ENCODE assay signal across 22 cellular contexts in the genomic region with DNA sequence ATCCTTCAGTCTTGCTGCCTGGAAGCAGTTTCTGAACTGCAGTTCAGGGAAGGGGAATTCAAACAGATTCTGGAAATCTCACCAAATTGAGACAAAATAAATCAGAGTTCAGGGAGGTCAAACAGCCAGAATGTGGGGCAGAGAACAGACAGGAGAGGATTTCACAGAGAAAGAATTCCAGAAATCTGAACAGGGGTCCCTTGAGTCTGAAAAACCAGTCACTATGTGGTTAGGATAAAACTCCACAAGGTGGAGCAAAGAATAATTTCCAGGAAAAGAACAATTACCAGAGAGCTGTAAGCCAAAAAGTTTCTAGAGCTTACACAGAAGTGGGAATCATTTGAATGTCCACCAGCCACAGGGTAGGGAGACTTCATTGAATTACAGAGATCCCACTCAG.
A peak's percentile ranks its signal among the peaks of the same experiment; 100 is the strongest.
DNase-seq lines count a peak whose midpoint lies in the region; ATAC-seq and TF ChIP-seq lines count a peak whose summit lies in the region.
"Had no signal": no experiment of that assay in that cellular context is flagged by ENCODE, and none has a peak within 500 bp of the region (broad histone marks: within the 10 kb centered on the region; RNA-seq: fewer than 3 reads in every experiment).

No MANE protein-coding gene starts in this region.

- no peaks in the 10 kb centered on the region for H3K9me3 ChIP-seq in Panc1 (ENCODE audit: control insufficient read depth, insufficient read depth, low read depth, low read length)
- H3K9me3 ChIP-seq: adrenal gland, suprapubic skin had no signal

- H3K27ac Mint-ChIP-seq in osteocyte (ENCODE audit: unreplicated experiment): peak overlapping the region; percentile 86
- no peak overlapping the region for H3K27ac Mint-ChIP-seq in activated naive CD4-positive, alpha-beta T cell treated with anti-CD3 and anti-CD28 coated beads, Interleukin-2, amount 10 ng/mL, durations not matched to agents 7 days and 5 days

- peaks cover 35% of the 10 kb centered on the region for H3K4me1 Mint-ChIP-seq in osteocyte (ENCODE audit: unreplicated experiment)
- no peaks in the 10 kb centered on the region for H3K4me1 Mint-ChIP-seq in activated naive CD4-positive, alpha-beta T cell treated with anti-CD3 and anti-CD28 coated beads, Interleukin-2, amount 10 ng/mL, durations not matched to agents 7 days and 5 days
- H3K4me1 Mint-ChIP-seq: CD8-positive, alpha-beta memory T cell; naive B cell had no signal

- H3K9me3 Mint-ChIP-seq in osteocyte (ENCODE audit: unreplicated experiment): peaks cover 3% of the 10 kb centered on the region
- peaks cover 9% of the 10 kb centered on the region for H3K9me3 Mint-ChIP-seq in activated naive CD4-positive, alpha-beta T cell treated with anti-CD3 and anti-CD28 coated beads, Interleukin-2, amount 10 ng/mL, durations not matched to agents 7 days and 5 days

- CTCF ChIA-PET in Panc1 (lab: Charles Lee): no interaction called here
- CTCF ChIA-PET in activated naive CD4-positive, alpha-beta T cell treated with anti-CD3 and anti-CD28 coated beads, Interleukin-2, amount 10 ng/mL, durations not matched to agents 7 days and 5 days (lab: Charles Lee): no interaction called here

- no peak for DNase-seq in Panc1 (ENCODE audit: low read depth, low spot score)
- no peak for DNase-seq in epithelial cell of proximal tubule (ENCODE audit: low read depth)
- no peak for DNase-seq in osteocyte (ENCODE audit: extremely low spot score, unreplicated experiment)
- DNase-seq in activated naive CD4-positive, alpha-beta T cell treated with anti-CD3 and anti-CD28 coated beads, Interleukin-2, amount 10 ng/mL, durations not matched to agents 7 days and 5 days: no peak
- no peak for DNase-seq in GM19240 (ENCODE audit: insufficient read length, low spot score)
- no peak for DNase-seq in stimulated activated naive CD4-positive, alpha-beta T cell (lab: John Stamatoyannopoulos, UW)
- DNase-seq: activated CD4-positive, alpha-beta T cell treated with anti-CD3 and anti-CD28 coated beads for 1 hour; adrenal gland; CD8-positive, alpha-beta memory T cell; cerebellar nuclear complex; DMS53; effector CD8-positive, alpha-beta T cell; heart right ventricle; KBM-7; naive B cell; NCI-H1092; NCI-H2081 treated with DMSO at 0.1 percent for 48 hours; NCI-H446 treated with DMSO at 0.1 percent for 48 hours; stimulated activated CD4-positive, alpha-beta T cell treated with anti-CD3 and anti-CD28 coated beads, Interleukin-4, amount 100 ng/mL, for 24 hours had no signal

- H3K27me3 ChIP-seq in Panc1 (ENCODE audit: control insufficient read depth, insufficient read depth, low read length): no peaks in the 10 kb centered on the region
- H3K27me3 ChIP-seq: adrenal gland, heart right ventricle, suprapubic skin had no signal

- in situ Hi-C loops in Panc1 (cut with HindIII; ENCODE audit: low pct_unique_long_range_greater_than_20kb, low sequenced_read_pairs): no loop called here

- ATAC-seq in Panc1: no peak
- ATAC-seq in HG03439 (IDR thresholded peaks at IDR 0.05; ENCODE audit: unreplicated experiment): no peak
- ATAC-seq: heart right ventricle had no signal

- H3K27ac ChIP-seq in C4-2B (no peak overlapping the region), Panc1 (ENCODE audit: low read length) (no peak overlapping the region)
- H3K27ac ChIP-seq: adrenal gland, heart right ventricle, suprapubic skin had no signal

- POLR2A ChIA-PET in Panc1 (lab: Charles Lee): no interaction called here

- no peak overlapping the region for H3K4me3 Mint-ChIP-seq in osteocyte (ENCODE audit: unreplicated experiment)
- H3K4me3 Mint-ChIP-seq in activated naive CD4-positive, alpha-beta T cell treated with anti-CD3 and anti-CD28 coated beads, Interleukin-2, amount 10 ng/mL, durations not matched to agents 7 days and 5 days: no peak overlapping the region
- H3K4me3 Mint-ChIP-seq: CD8-positive, alpha-beta memory T cell had no signal

- H3K27me3 Mint-ChIP-seq in osteocyte (ENCODE audit: unreplicated experiment): no peaks in the 10 kb centered on the region
- peaks cover 3% of the 10 kb centered on the region for H3K27me3 Mint-ChIP-seq in activated naive CD4-positive, alpha-beta T cell treated with anti-CD3 and anti-CD28 coated beads, Interleukin-2, amount 10 ng/mL, durations not matched to agents 7 days and 5 days

- H3K4me3 ChIP-seq in Panc1 (ENCODE audit: low read depth in 2 of 2, low read length in 2 of 2) (no peak overlapping the region), epithelial cell of proximal tubule (ENCODE audit: low read depth, low read length) (no peak overlapping the region)
- H3K4me3 ChIP-seq: adrenal gland, heart right ventricle, suprapubic skin had no signal

- TF ChIP-seq CTCF in C4-2B (conservative IDR thresholded peaks at IDR 0.05) (peak; percentile 10; the same call in 1 of the 2 replicates), Panc1 (IDR thresholded peaks at IDR 0.05) (peak; percentile 15; the same call in 1 of the 2 replicates), epithelial cell of proximal tubule (conservative IDR thresholded peaks at IDR 0.05; ENCODE audit: low read depth, low read length) (peak; percentile 36), osteocyte (IDR thresholded peaks at IDR 0.05) (peak; percentile 53)

- no peaks in the 10 kb centered on the region for H3K4me1 ChIP-seq in Panc1 (ENCODE audit: control insufficient read depth, insufficient read depth, low read length)
- H3K4me1 ChIP-seq: adrenal gland, heart right ventricle, suprapubic skin had no signal

- no TSS peak for BruUV-seq in Panc1 (replicated peaks; lab: Mats Ljungman, UMichigan)

- H3K36me3 ChIP-seq in Panc1 (ENCODE audit: control insufficient read depth, insufficient read depth, low read length): no peaks in the 10 kb centered on the region
- H3K36me3 ChIP-seq: adrenal gland, heart right ventricle, suprapubic skin had no signal

- intact Hi-C loops in Panc1 (cut with micrococcal nuclease; ENCODE audit: unreplicated experiment): no loop called here

- peaks cover 3% of the 10 kb centered on the region for H3K36me3 Mint-ChIP-seq in osteocyte (ENCODE audit: unreplicated experiment)
- H3K36me3 Mint-ChIP-seq in activated naive CD4-positive, alpha-beta T cell treated with anti-CD3 and anti-CD28 coated beads, Interleukin-2, amount 10 ng/mL, durations not matched to agents 7 days and 5 days: no peaks in the 10 kb centered on the region
